8 cellular contexts compared by ENCODE assay signal in genomic region chr5:86979801-86980510, GRCh38.
DNase-seq lines count a peak whose midpoint lies in the region; ATAC-seq, FAIRE-seq and TF ChIP-seq lines count a peak whose summit lies in the region.

No MANE protein-coding gene starts in this region.

- H3K36me3 Mint-ChIP-seq in central memory CD8-positive, alpha-beta T cell (ENCODE audit: insufficient read depth) = no peaks in the 10 kb centered on the region
- no peaks in the 10 kb centered on the region for H3K36me3 Mint-ChIP-seq in natural killer cell treated with Interleukin-12 subunit alpha and Interleukin-12 subunit beta and Interleukin-15 and Interleukin-18, amount 100 ng/mL, for 72 hours
- H3K36me3 Mint-ChIP-seq in CD4-positive, alpha-beta T cell (ENCODE audit: low read depth) = no peaks in the 10 kb centered on the region
- H3K36me3 Mint-ChIP-seq in activated naive CD4-positive, alpha-beta T cell treated with anti-CD3 and anti-CD28 coated beads, Interleukin-2, amount 10 ng/mL, durations not matched to agents 7 days and 5 days = no peaks in the 10 kb centered on the region

- H3K9me3 ChIP-seq in CD4-positive, alpha-beta T cell (ENCODE audit: control insufficient read depth, low read length) = no peaks in the 10 kb centered on the region

- peaks cover 42% of the 10 kb centered on the region for H3K27me3 Mint-ChIP-seq in central memory CD8-positive, alpha-beta T cell
- H3K27me3 Mint-ChIP-seq in natural killer cell treated with Interleukin-12 subunit alpha and Interleukin-12 subunit beta and Interleukin-15 and Interleukin-18, amount 100 ng/mL, for 72 hours = peaks cover 15 to 31% of the 10 kb centered on the region in 2 donors
- peaks cover 30% of the 10 kb centered on the region for H3K27me3 Mint-ChIP-seq in CD4-positive, alpha-beta T cell
- H3K27me3 Mint-ChIP-seq in activated naive CD4-positive, alpha-beta T cell treated with anti-CD3 and anti-CD28 coated beads, Interleukin-2, amount 10 ng/mL, durations not matched to agents 7 days and 5 days = peaks cover 7% of the 10 kb centered on the region

- POLR2A ChIA-PET in CD4-positive, alpha-beta T cell (lab: Charles Lee) = no interaction called here

- no peak overlapping the region for H3K4me3 Mint-ChIP-seq in central memory CD8-positive, alpha-beta T cell
- H3K4me3 Mint-ChIP-seq in natural killer cell treated with Interleukin-12 subunit alpha and Interleukin-12 subunit beta and Interleukin-15 and Interleukin-18, amount 100 ng/mL, for 72 hours = peak overlapping the region; percentile 16
- no peak overlapping the region for H3K4me3 Mint-ChIP-seq in CD4-positive, alpha-beta T cell
- H3K4me3 Mint-ChIP-seq in activated naive CD4-positive, alpha-beta T cell treated with anti-CD3 and anti-CD28 coated beads, Interleukin-2, amount 10 ng/mL, durations not matched to agents 7 days and 5 days = no peak overlapping the region

- no peaks in the 10 kb centered on the region for H3K4me1 Mint-ChIP-seq in central memory CD8-positive, alpha-beta T cell
- H3K4me1 Mint-ChIP-seq in natural killer cell treated with Interleukin-12 subunit alpha and Interleukin-12 subunit beta and Interleukin-15 and Interleukin-18, amount 100 ng/mL, for 72 hours (ENCODE audit: low read depth in 2 of 2) = peaks cover 9 to 11% of the 10 kb centered on the region in 2 donors
- no peaks in the 10 kb centered on the region for H3K4me1 Mint-ChIP-seq in CD4-positive, alpha-beta T cell (ENCODE audit: low read depth)
- H3K4me1 Mint-ChIP-seq in activated naive CD4-positive, alpha-beta T cell treated with anti-CD3 and anti-CD28 coated beads, Interleukin-2, amount 10 ng/mL, durations not matched to agents 7 days and 5 days = peaks cover under 1% of the 10 kb centered on the region

- peak; percentile 14 for DNase-seq in GM10266 (ENCODE audit: extremely low spot score)
- peak; percentile 19 for DNase-seq in HTR-8/SVneo (ENCODE audit: insufficient read length, low spot score)
- DNase-seq in central memory CD8-positive, alpha-beta T cell (ENCODE audit: low spot score in 2 of 2) = no peak
- no peak for DNase-seq in natural killer cell treated with Interleukin-12 subunit alpha and Interleukin-12 subunit beta and Interleukin-15 and Interleukin-18, amount 100 ng/mL, for 72 hours (ENCODE audit: low spot score)
- DNase-seq in SK-N-DZ (ENCODE audit: low spot score) = no peak
- DNase-seq in CD4-positive, alpha-beta T cell = no peak
- no peak for DNase-seq in activated CD4-positive, alpha-beta T cell treated with anti-CD3 and anti-CD28 coated beads, Interleukin-2, amount 50 U/mL, for 48 hours
- DNase-seq in activated naive CD4-positive, alpha-beta T cell treated with anti-CD3 and anti-CD28 coated beads, Interleukin-2, amount 10 ng/mL, durations not matched to agents 7 days and 5 days = no peak

- no peak for FAIRE-seq in HTR-8/SVneo (lab: Jason Lieb, UNC)

- no peak for ATAC-seq in central memory CD8-positive, alpha-beta T cell (replicated peaks; ENCODE audit: extremely low read depth, poor library complexity, severe bottlenecking)
- peak in 1 of 2 donors; percentile 71 for ATAC-seq in natural killer cell treated with Interleukin-12 subunit alpha and Interleukin-12 subunit beta and Interleukin-15 and Interleukin-18, amount 100 ng/mL, for 72 hours
- no peak for ATAC-seq in CD4-positive, alpha-beta T cell (ENCODE audit: poor library complexity)

- TF ChIP-seq CTCF in GM10266 (IDR thresholded peaks at IDR 0.05; ENCODE audit: control insufficient read depth, insufficient read depth, low read depth, missing control alignments) = no peak
- no peak for TF ChIP-seq CTCF in CD4-positive, alpha-beta T cell (IDR thresholded peaks at IDR 0.05)

- intact Hi-C loops in CD4-positive, alpha-beta T cell (cut with DNase I, micrococcal nuclease) = no loop called here

- no peak overlapping the region for H3K27ac ChIP-seq in CD4-positive, alpha-beta T cell (ENCODE audit: low read depth, low read length)

- H3K27me3 ChIP-seq in CD4-positive, alpha-beta T cell (ENCODE audit: control insufficient read depth, insufficient read depth, low read length) = no peaks in the 10 kb centered on the region

- CTCF ChIA-PET in CD4-positive, alpha-beta T cell (lab: Charles Lee) = no interaction called here
- CTCF ChIA-PET in activated naive CD4-positive, alpha-beta T cell treated with anti-CD3 and anti-CD28 coated beads, Interleukin-2, amount 10 ng/mL, durations not matched to agents 7 days and 5 days (lab: Charles Lee) = interaction anchor here (1.2 kb wide), 1 partner anchor 31 kb away, joined by 3 read pairs; no protein-coding TSS in a partner anchor

- no peaks in the 10 kb centered on the region for H3K9me3 Mint-ChIP-seq in central memory CD8-positive, alpha-beta T cell
- H3K9me3 Mint-ChIP-seq in natural killer cell treated with Interleukin-12 subunit alpha and Interleukin-12 subunit beta and Interleukin-15 and Interleukin-18, amount 100 ng/mL, for 72 hours = no peaks in the 10 kb centered on the region
- no peaks in the 10 kb centered on the region for H3K9me3 Mint-ChIP-seq in CD4-positive, alpha-beta T cell
- no peaks in the 10 kb centered on the region for H3K9me3 Mint-ChIP-seq in activated naive CD4-positive, alpha-beta T cell treated with anti-CD3 and anti-CD28 coated beads, Interleukin-2, amount 10 ng/mL, durations not matched to agents 7 days and 5 days

- H3K27ac Mint-ChIP-seq in central memory CD8-positive, alpha-beta T cell (ENCODE audit: low read depth) = peak overlapping the region; percentile 42
- H3K27ac Mint-ChIP-seq in natural killer cell treated with Interleukin-12 subunit alpha and Interleukin-12 subunit beta and Interleukin-15 and Interleukin-18, amount 100 ng/mL, for 72 hours = no peak overlapping the region
- no peak overlapping the region for H3K27ac Mint-ChIP-seq in CD4-positive, alpha-beta T cell
- no peak overlapping the region for H3K27ac Mint-ChIP-seq in activated naive CD4-positive, alpha-beta T cell treated with anti-CD3 and anti-CD28 coated beads, Interleukin-2, amount 10 ng/mL, durations not matched to agents 7 days and 5 days

Comparison
In these comparisons a context has a peak if more than half of its experiments do, and no peak if none do; other contexts are left out.
1. DNase-seq: peak in GM10266 (single experiment) and HTR-8/SVneo (single experiment); none in central memory CD8-positive, alpha-beta T cell (0 of 2), natural killer cell treated with Interleukin-12 subunit alpha and Interleukin-12 subunit beta and Interleukin-15 and Interleukin-18, amount 100 ng/mL, for 72 hours (single experiment), SK-N-DZ (single experiment), CD4-positive, alpha-beta T cell (0 of 10), activated CD4-positive, alpha-beta T cell treated with anti-CD3 and anti-CD28 coated beads, Interleukin-2, amount 50 U/mL, for 48 hours (0 of 2) and activated naive CD4-positive, alpha-beta T cell treated with anti-CD3 and anti-CD28 coated beads, Interleukin-2, amount 10 ng/mL, durations not matched to agents 7 days and 5 days (single experiment).